In the genomic region with DNA sequence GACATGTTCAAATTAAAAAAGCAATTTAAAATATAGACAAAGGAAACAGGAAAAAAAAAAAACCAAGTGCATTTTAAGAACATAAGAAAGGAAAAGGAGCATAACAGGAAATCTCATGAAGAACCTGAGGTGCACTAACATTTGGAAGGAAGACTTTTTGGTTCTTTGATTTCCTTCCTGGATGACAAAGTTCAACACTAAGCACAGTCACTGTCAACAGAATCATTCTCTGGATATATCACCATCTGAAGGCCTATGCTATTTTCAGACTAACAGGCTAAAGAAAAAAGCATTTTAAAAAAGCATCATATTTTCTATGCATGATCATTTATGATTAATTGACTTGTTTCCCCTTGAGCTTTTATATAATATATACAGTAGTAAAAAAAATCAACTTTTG, we compare ENCODE assay signal across 25 cellular contexts.
"Had no signal": no experiment of that assay in that cellular context is flagged by ENCODE, and none has a peak within 500 bp of the region (broad histone marks: within the 10 kb centered on the region; RNA-seq: fewer than 3 reads in every experiment).

No MANE protein-coding gene starts in this region.

- H3K4me2 ChIP-seq: hepatocyte had no signal

- H3K4me3 Mint-ChIP-seq: activated CD8-positive, alpha-beta T cell treated with anti-CD3 and anti-CD28 coated beads, Interleukin-2, amount 10 ng/mL, durations not matched to agents 7 days and 5 days; immature natural killer cell; naive B cell; type B pancreatic cell had no signal

- H3K36me3 ChIP-seq: adrenal gland, ascending aorta, brain microvascular endothelial cell, left lung, thoracic aorta, WERI-Rb-1 had no signal

- H3K36me3 Mint-ChIP-seq: type B pancreatic cell had no signal

- DNase-seq: activated CD4-positive, alpha-beta T cell treated with anti-CD3 and anti-CD28 coated beads, Interleukin-2, amount 50 U/mL, for 1 hour; activated CD4-positive, CD25-positive, alpha-beta regulatory T cell treated with anti-CD3 and anti-CD28 coated beads, Interleukin-2, amount 50 U/mL, for 72 hours; activated CD8-positive, alpha-beta T cell treated with anti-CD3 and anti-CD28 coated beads, Interleukin-2, amount 10 ng/mL, durations not matched to agents 7 days and 5 days; activated effector memory CD4-positive, alpha-beta T cell treated with anti-CD3 and anti-CD28 coated beads, Interleukin-2, amount 50 U/mL, for 16 hours; activated naive CD4-positive, alpha-beta T cell treated with anti-CD3 and anti-CD28 coated beads, Interleukin-2, amount 50 U/mL, for 16 hours; adrenal gland; brain microvascular endothelial cell; cerebellar nuclear complex; erythroblast; foreskin fibroblast; immature natural killer cell; left lung; naive B cell; stimulated activated CD4-positive, alpha-beta T cell treated with anti-CD3 and anti-CD28 coated beads, Interleukin-4, amount 100 ng/mL, for 24 hours; stimulated activated naive CD4-positive, alpha-beta T cell treated with Interleukin-2 at 50 U/mL for 16 hours; SW 1271; WERI-Rb-1 had no signal

- H3K4me3 ChIP-seq: adrenal gland, ascending aorta, coronary artery, hepatocyte, left lung, lung, SK-N-MC, thoracic aorta had no signal

- H3K9me3 Mint-ChIP-seq: immature natural killer cell, naive B cell, type B pancreatic cell had no signal

- H3K27ac Mint-ChIP-seq: immature natural killer cell, progenitor cell of endocrine pancreas, type B pancreatic cell had no signal

- ATAC-seq: activated CD8-positive, alpha-beta T cell treated with anti-CD3 and anti-CD28 coated beads, Interleukin-2, amount 10 ng/mL, durations not matched to agents 7 days and 5 days; left lung had no signal

- H3K27me3 Mint-ChIP-seq: naive B cell, progenitor cell of endocrine pancreas, type B pancreatic cell had no signal

- H3K27me3 ChIP-seq: adrenal gland, ascending aorta, brain microvascular endothelial cell, hepatocyte, left lung had no signal

- H3K27ac ChIP-seq: adrenal gland, ascending aorta, brain microvascular endothelial cell, coronary artery, hepatocyte, left lung, SK-N-MC, thoracic aorta, WERI-Rb-1 had no signal

- H3K9me3 ChIP-seq: adrenal gland, ascending aorta, left lung, thoracic aorta had no signal
